In genomic region chr6:2940010-2940850, GRCh38 we compare ENCODE assay signal across 9 cellular contexts. TPM values are rescaled to one million over a fixed set of nuclear protein-coding genes. Genes with fewer than 3 reads are reported as not detected.
A peak's percentile ranks its signal among the peaks of the same experiment; 100 is the strongest.
DNase-seq lines count a peak whose midpoint lies in the region; ATAC-seq and TF ChIP-seq lines count a peak whose summit lies in the region.
"Had no signal": no experiment of that assay in that cellular context is flagged by ENCODE, and none has a peak within 500 bp of the region (broad histone marks: within the 10 kb centered on the region; RNA-seq: fewer than 3 reads in every experiment).

No MANE protein-coding gene starts in this region.

- H3K4me2 ChIP-seq in MM.1S (ENCODE audit: low read depth, low read length), result peak overlapping the region; percentile 32; the same call in 1 of the 2 replicates

- no peaks in the 10 kb centered on the region for H3K9me2 ChIP-seq in MM.1S (replicated peaks; ENCODE audit: insufficient read depth, low read length)

- H3K36me3 Mint-ChIP-seq in activated T-cell treated with anti-CD3 and anti-CD28 coated beads, Interleukin-2, amount 50 U/mL, for 4 hours (ENCODE audit: insufficient read depth), result peaks cover 4% of the 10 kb centered on the region

- DNase-seq in GM10248 (ENCODE audit: extremely low spot score) (peak; percentile 85), MM.1S (peak; percentile 91), sciatic nerve (ENCODE audit: low spot score) (peak; percentile 49), NCI-H1105 treated with DMSO at 0.1 percent for 48 hours (lab: John Stamatoyannopoulos, UW) (no peak), DMS153 (lab: John Stamatoyannopoulos, UW) (no peak), left colon (no peak)
- DNase-seq in activated T-cell treated with anti-CD3 and anti-CD28 coated beads, Interleukin-2, amount 50 U/mL, for 4 hours, result peak; percentile 60

- no peak overlapping the region for H3K9ac ChIP-seq in MM.1S (ENCODE audit: low read length)

- peaks cover 36% of the 10 kb centered on the region for H3K27me3 ChIP-seq in MM.1S (replicated peaks; ENCODE audit: insufficient read depth, low read length)
- H3K27me3 ChIP-seq: suprapubic skin had no signal

- H3K36me3 ChIP-seq in MM.1S (replicated peaks; ENCODE audit: insufficient read depth, low read length), result no peaks in the 10 kb centered on the region
- H3K36me3 ChIP-seq: suprapubic skin had no signal

- intact Hi-C loops in sciatic nerve (cut with DNase I) (no loop called here), left colon (cut with DNase I, micrococcal nuclease) (no loop called here)

- no peak overlapping the region for H2AFZ ChIP-seq in MM.1S (ENCODE audit: low read length)

- ATAC-seq in GM21576 (IDR thresholded peaks at IDR 0.05; ENCODE audit: unreplicated experiment) (peak; percentile 91), sciatic nerve (peak; percentile 39), left colon (no peak)
- peak; percentile 87 to 94 for ATAC-seq in activated T-cell treated with anti-CD3 and anti-CD28 coated beads, Interleukin-2, amount 50 U/mL, for 4 hours

- peaks cover 71% of the 10 kb centered on the region for H3K4me1 Mint-ChIP-seq in activated T-cell treated with anti-CD3 and anti-CD28 coated beads, Interleukin-2, amount 50 U/mL, for 4 hours (ENCODE audit: low read depth)

- H3K4me3 Mint-ChIP-seq in activated T-cell treated with anti-CD3 and anti-CD28 coated beads, Interleukin-2, amount 50 U/mL, for 4 hours, result peak overlapping the region; percentile 48

- H3K4me1 ChIP-seq in MM.1S (ENCODE audit: low read length), result peaks cover 35% of the 10 kb centered on the region
- H3K4me1 ChIP-seq: suprapubic skin had no signal

- H3K79me2 ChIP-seq in MM.1S (ENCODE audit: low read length), result no peaks in the 10 kb centered on the region

- peak overlapping the region; percentile 37; the same call in 1 of the 2 replicates for H3K27ac ChIP-seq in MM.1S (ENCODE audit: low read length)
- H3K27ac ChIP-seq: suprapubic skin had no signal

- H3K27me3 Mint-ChIP-seq in activated T-cell treated with anti-CD3 and anti-CD28 coated beads, Interleukin-2, amount 50 U/mL, for 4 hours (ENCODE audit: low read depth), result no peaks in the 10 kb centered on the region

- H3F3A ChIP-seq in MM.1S (ENCODE audit: insufficient read depth, low read length), result peaks cover 52% of the 10 kb centered on the region

- H3K9me3 Mint-ChIP-seq in activated T-cell treated with anti-CD3 and anti-CD28 coated beads, Interleukin-2, amount 50 U/mL, for 4 hours, result peaks cover 4% of the 10 kb centered on the region

- TF ChIP-seq CTCF in GM10248 (IDR thresholded peaks at IDR 0.05; ENCODE audit: control extremely low read depth, extremely low read depth, low read depth, missing control alignments) (no peak), MM.1S (IDR thresholded peaks at IDR 0.05; ENCODE audit: low read length) (no peak)

- CTCF ChIA-PET in GM10248 (lab: Yijun Ruan, JAX), result interaction anchor here (0.7 to 5.3 kb wide), 11 partner anchors 8 to 149 kb away, joined by 3 to 31 read pairs (median 4); no protein-coding TSS in a partner anchor

- POLR2A ChIA-PET in GM10248 (lab: Yijun Ruan, JAX), result interaction anchor here (0.7 to 1.2 kb wide), 3 partner anchors 64 to 123 kb away, joined by 3 to 4 read pairs (median 3); partner anchors contain the start of gene SERPINB1

- no peaks in the 10 kb centered on the region for H3K9me3 ChIP-seq in MM.1S (replicated peaks; ENCODE audit: insufficient read depth, low read length)
- H3K9me3 ChIP-seq: suprapubic skin had no signal

- peak overlapping the region; percentile 16; the same call in 1 of the 2 replicates for H3K4me3 ChIP-seq in MM.1S (ENCODE audit: low read length)
- H3K4me3 ChIP-seq: suprapubic skin had no signal

- no peaks in the 10 kb centered on the region; the same call in 1 of the 2 replicates for H4K20me1 ChIP-seq in MM.1S (ENCODE audit: insufficient read depth, low read length)

RNA-seq across cellular contexts. Expression of gene SERPINB6, which starts 31.1 kb away (rescaled TPM):
- total RNA-seq in activated T-cell treated with anti-CD3 and anti-CD28 coated beads, Interleukin-2, amount 50 U/mL, for 4 hours, result 10 to 100 TPM; 14.9 to 15.9 (median 15.3) TPM
- total RNA-seq in sciatic nerve, result 122 TPM
- total RNA-seq in left colon, result 100 to 1,000 TPM; 182 to 192 TPM

RNA-seq across cellular contexts. Expression of gene SERPINB9, which starts 37.1 kb away (rescaled TPM):
- total RNA-seq in activated T-cell treated with anti-CD3 and anti-CD28 coated beads, Interleukin-2, amount 50 U/mL, for 4 hours, result 10 to 100 TPM; 41.0 to 48.0 (median 42.4) TPM
- total RNA-seq in sciatic nerve (34.1 TPM), left colon (1 to 10 TPM; 3.5 to 4.7 TPM)

RNA-seq across cellular contexts. Expression of gene NQO2, which starts 59.5 kb away (rescaled TPM):
- 10 to 100 TPM; 35.5 to 41.8 (median 38.4) TPM for total RNA-seq in activated T-cell treated with anti-CD3 and anti-CD28 coated beads, Interleukin-2, amount 50 U/mL, for 4 hours
- total RNA-seq in sciatic nerve, result 30.1 TPM
- 10 to 100 TPM in 1 of 2 donors, 1 to 10 TPM in 1; 10.0 to 12.2 TPM for total RNA-seq in left colon

Comparison
In these comparisons a context has a peak if more than half of its experiments do, and no peak if none do; other contexts are left out.
1. DNase-seq: peak in GM10248 (single experiment), MM.1S (single experiment), activated T-cell treated with anti-CD3 and anti-CD28 coated beads, Interleukin-2, amount 50 U/mL, for 4 hours (single experiment) and sciatic nerve (single experiment); none in NCI-H1105 treated with DMSO at 0.1 percent for 48 hours (single experiment), DMS153 (single experiment) and left colon (0 of 2).